1 cellular context compared by ENCODE assay signal in genomic region chr11:64843971-64844329, GRCh38.
TF ChIP-seq lines count a peak whose summit lies in the region.

No MANE protein-coding gene starts in this region.

TF ChIP-seq in HepG2, 621 proteins besides CTCF, POLR2A, EP300 and RAD21 (continued from another document and continues in another):
- no peak for TF ChIP-seq ZFX (CRISPR knock-in tag; IDR thresholded peaks at IDR 0.05; ENCODE audit: low read depth)
- TF ChIP-seq ZZZ3 (CRISPR knock-in tag; IDR thresholded peaks at IDR 0.05; ENCODE audit: borderline replicate concordance), result no peak
- TF ChIP-seq ZSCAN9 (CRISPR knock-in tag; IDR thresholded peaks at IDR 0.05; ENCODE audit: borderline replicate concordance), result no peak
- no peak for TF ChIP-seq ZNF136 (CRISPR knock-in tag; IDR thresholded peaks at IDR 0.05; ENCODE audit: low read depth)
- TF ChIP-seq ZNF234 (CRISPR knock-in tag; conservative IDR thresholded peaks at IDR 0.05), result no peak
- 0 out of 2 replicates have a peak, but pooled peaks have one; percentile 39 for TF ChIP-seq ZNF552 (CRISPR knock-in tag; IDR thresholded peaks at IDR 0.05; ENCODE audit: borderline replicate concordance)
- TF ChIP-seq STAT5B (CRISPR knock-in tag; IDR thresholded peaks at IDR 0.05), result no peak
- no peak for TF ChIP-seq ZNF768 (CRISPR knock-in tag; IDR thresholded peaks at IDR 0.05)
- TF ChIP-seq GFI1 (CRISPR knock-in tag; IDR thresholded peaks at IDR 0.05; ENCODE audit: borderline replicate concordance), result no peak
- TF ChIP-seq RELA (CRISPR knock-in tag; IDR thresholded peaks at IDR 0.05), result no peak
- TF ChIP-seq, protein P1, sequence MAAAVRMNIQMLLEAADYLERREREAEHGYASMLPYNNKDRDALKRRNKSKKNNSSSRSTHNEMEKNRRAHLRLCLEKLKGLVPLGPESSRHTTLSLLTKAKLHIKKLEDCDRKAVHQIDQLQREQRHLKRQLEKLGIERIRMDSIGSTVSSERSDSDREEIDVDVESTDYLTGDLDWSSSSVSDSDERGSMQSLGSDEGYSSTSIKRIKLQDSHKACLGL (CRISPR knock-in tag; IDR thresholded peaks at IDR 0.05), result no peak
- TF ChIP-seq TOE1 (CRISPR knock-in tag; IDR thresholded peaks at IDR 0.05), result no peak
- no peak for TF ChIP-seq SAFB2 (CRISPR knock-in tag; IDR thresholded peaks at IDR 0.05; ENCODE audit: borderline replicate concordance, low read depth)
- no peak for TF ChIP-seq SNRNP70 (IDR thresholded peaks at IDR 0.05; ENCODE audit: low read depth, low read length)
- TF ChIP-seq, protein P2, sequence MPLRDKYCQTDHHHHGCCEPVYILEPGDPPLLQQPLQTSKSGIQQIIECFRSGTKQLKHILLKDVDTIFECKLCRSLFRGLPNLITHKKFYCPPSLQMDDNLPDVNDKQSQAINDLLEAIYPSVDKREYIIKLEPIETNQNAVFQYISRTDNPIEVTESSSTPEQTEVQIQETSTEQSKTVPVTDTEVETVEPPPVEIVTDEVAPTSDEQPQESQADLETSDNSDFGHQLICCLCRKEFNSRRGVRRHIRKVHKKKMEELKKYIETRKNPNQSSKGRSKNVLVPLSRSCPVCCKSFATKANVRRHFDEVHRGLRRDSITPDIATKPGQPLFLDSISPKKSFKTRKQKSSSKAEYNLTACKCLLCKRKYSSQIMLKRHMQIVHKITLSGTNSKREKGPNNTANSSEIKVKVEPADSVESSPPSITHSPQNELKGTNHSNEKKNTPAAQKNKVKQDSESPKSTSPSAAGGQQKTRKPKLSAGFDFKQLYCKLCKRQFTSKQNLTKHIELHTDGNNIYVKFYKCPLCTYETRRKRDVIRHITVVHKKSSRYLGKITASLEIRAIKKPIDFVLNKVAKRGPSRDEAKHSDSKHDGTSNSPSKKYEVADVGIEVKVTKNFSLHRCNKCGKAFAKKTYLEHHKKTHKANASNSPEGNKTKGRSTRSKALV (CRISPR knock-in tag; IDR thresholded peaks at IDR 0.05), result no peak
- TF ChIP-seq NCOA5 (CRISPR knock-in tag; IDR thresholded peaks at IDR 0.05), result no peak
- no peak for TF ChIP-seq TRIM22 (IDR thresholded peaks at IDR 0.05)
- no peak for TF ChIP-seq ZNF746 (CRISPR knock-in tag; IDR thresholded peaks at IDR 0.05)
- TF ChIP-seq JUND (CRISPR knock-in tag; IDR thresholded peaks at IDR 0.05), result no peak
- no peak for TF ChIP-seq ZNF205 (CRISPR knock-in tag; IDR thresholded peaks at IDR 0.05)
- TF ChIP-seq ZNF614 (CRISPR knock-in tag; IDR thresholded peaks at IDR 0.05; ENCODE audit: borderline replicate concordance), result no peak
- TF ChIP-seq, protein P3, sequence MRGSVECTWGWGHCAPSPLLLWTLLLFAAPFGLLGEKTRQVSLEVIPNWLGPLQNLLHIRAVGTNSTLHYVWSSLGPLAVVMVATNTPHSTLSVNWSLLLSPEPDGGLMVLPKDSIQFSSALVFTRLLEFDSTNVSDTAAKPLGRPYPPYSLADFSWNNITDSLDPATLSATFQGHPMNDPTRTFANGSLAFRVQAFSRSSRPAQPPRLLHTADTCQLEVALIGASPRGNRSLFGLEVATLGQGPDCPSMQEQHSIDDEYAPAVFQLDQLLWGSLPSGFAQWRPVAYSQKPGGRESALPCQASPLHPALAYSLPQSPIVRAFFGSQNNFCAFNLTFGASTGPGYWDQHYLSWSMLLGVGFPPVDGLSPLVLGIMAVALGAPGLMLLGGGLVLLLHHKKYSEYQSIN (CRISPR knock-in tag; IDR thresholded peaks at IDR 0.05; ENCODE audit: borderline replicate concordance), result no peak
- no peak for TF ChIP-seq PHB2 (IDR thresholded peaks at IDR 0.05; ENCODE audit: partially characterized antibody)
- no peak for TF ChIP-seq SATB2 (CRISPR knock-in tag; IDR thresholded peaks at IDR 0.05)
- TF ChIP-seq ZNF720 (CRISPR knock-in tag; IDR thresholded peaks at IDR 0.05), result no peak
- TF ChIP-seq ZNF740 (CRISPR knock-in tag; IDR thresholded peaks at IDR 0.05), result no peak
- TF ChIP-seq MAFK (conservative IDR thresholded peaks at IDR 0.05 in 1 of 2, IDR thresholded peaks at IDR 0.05 in 1 of 2; ENCODE audit: low read length in 2 of 2), result no peak
- TF ChIP-seq AHDC1 (CRISPR knock-in tag; IDR thresholded peaks at IDR 0.05; ENCODE audit: borderline replicate concordance), result 0 out of 2 replicates have a peak, but pooled peaks have one; percentile 1
- no peak for TF ChIP-seq ARID3A (IDR thresholded peaks at IDR 0.05; ENCODE audit: low read depth, low read length)
- no peak for TF ChIP-seq NFKBIZ (CRISPR knock-in tag; IDR thresholded peaks at IDR 0.05)
- TF ChIP-seq, protein P4, sequence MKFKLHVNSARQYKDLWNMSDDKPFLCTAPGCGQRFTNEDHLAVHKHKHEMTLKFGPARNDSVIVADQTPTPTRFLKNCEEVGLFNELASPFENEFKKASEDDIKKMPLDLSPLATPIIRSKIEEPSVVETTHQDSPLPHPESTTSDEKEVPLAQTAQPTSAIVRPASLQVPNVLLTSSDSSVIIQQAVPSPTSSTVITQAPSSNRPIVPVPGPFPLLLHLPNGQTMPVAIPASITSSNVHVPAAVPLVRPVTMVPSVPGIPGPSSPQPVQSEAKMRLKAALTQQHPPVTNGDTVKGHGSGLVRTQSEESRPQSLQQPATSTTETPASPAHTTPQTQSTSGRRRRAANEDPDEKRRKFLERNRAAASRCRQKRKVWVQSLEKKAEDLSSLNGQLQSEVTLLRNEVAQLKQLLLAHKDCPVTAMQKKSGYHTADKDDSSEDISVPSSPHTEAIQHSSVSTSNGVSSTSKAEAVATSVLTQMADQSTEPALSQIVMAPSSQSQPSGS (CRISPR knock-in tag; IDR thresholded peaks at IDR 0.05), result no peak
- TF ChIP-seq ELF3 (CRISPR knock-in tag; IDR thresholded peaks at IDR 0.05), result no peak
- TF ChIP-seq ZSCAN25 (CRISPR knock-in tag; IDR thresholded peaks at IDR 0.05), result no peak
- TF ChIP-seq ZBTB43 (CRISPR knock-in tag; conservative IDR thresholded peaks at IDR 0.05), result no peak
- TF ChIP-seq HIVEP1 (CRISPR knock-in tag; IDR thresholded peaks at IDR 0.05), result no peak
- TF ChIP-seq, protein P5, sequence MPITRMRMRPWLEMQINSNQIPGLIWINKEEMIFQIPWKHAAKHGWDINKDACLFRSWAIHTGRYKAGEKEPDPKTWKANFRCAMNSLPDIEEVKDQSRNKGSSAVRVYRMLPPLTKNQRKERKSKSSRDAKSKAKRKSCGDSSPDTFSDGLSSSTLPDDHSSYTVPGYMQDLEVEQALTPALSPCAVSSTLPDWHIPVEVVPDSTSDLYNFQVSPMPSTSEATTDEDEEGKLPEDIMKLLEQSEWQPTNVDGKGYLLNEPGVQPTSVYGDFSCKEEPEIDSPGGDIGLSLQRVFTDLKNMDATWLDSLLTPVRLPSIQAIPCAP (CRISPR knock-in tag; IDR thresholded peaks at IDR 0.05; ENCODE audit: low read depth), result no peak
- TF ChIP-seq JUNB (CRISPR knock-in tag; IDR thresholded peaks at IDR 0.05; ENCODE audit: borderline replicate concordance), result 0 out of 2 replicates have a peak, but pooled peaks have one; percentile 24
- TF ChIP-seq DZIP1 (CRISPR knock-in tag; IDR thresholded peaks at IDR 0.05), result no peak
- no peak for TF ChIP-seq ZNF230 (CRISPR knock-in tag; IDR thresholded peaks at IDR 0.05)
- TF ChIP-seq ETV5 (CRISPR knock-in tag; IDR thresholded peaks at IDR 0.05; ENCODE audit: borderline replicate concordance), result no peak
- no peak for TF ChIP-seq HMG20A (CRISPR knock-in tag; IDR thresholded peaks at IDR 0.05; ENCODE audit: borderline replicate concordance)
- no peak for TF ChIP-seq NONO (IDR thresholded peaks at IDR 0.05)
- TF ChIP-seq NONO (CRISPR knock-in tag; conservative IDR thresholded peaks at IDR 0.05), result peak; percentile 35; the same call in 1 of the 2 replicates
- no peak for TF ChIP-seq ZBTB1 (CRISPR knock-in tag; IDR thresholded peaks at IDR 0.05; ENCODE audit: borderline replicate concordance)
- 0 out of 2 replicates have a peak, but pooled peaks have one; percentile 29 for TF ChIP-seq TGIF2 (CRISPR knock-in tag; IDR thresholded peaks at IDR 0.05)
